ENCODE assay signal across 9 cellular contexts in the genomic region with DNA sequence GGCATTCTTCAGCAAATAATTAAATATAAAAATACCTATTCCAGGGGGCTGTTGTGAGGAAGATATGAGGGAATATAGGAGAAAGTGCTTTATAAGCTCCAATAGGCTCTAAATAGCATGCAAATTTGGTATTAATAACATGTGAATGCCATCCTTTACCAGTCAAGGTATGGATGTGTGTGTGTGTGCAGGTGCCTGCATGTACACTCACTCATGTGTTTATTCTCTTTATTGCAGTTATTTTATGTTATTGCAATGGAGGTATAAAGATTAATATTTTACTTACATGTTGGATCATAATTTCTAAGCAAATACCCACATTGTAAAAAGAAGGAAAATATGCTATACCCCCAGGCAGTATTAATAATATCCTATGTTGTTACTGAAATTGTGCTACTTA.
"Had no signal": no experiment of that assay in that cellular context is flagged by ENCODE, and none has a peak within 500 bp of the region (broad histone marks: within the 10 kb centered on the region; RNA-seq: fewer than 3 reads in every experiment).

No MANE protein-coding gene starts in this region.

- H3K9me3 ChIP-seq: HAP-1 had no signal

- H3K4me2 ChIP-seq: GM23338 had no signal

- H3K4me1 ChIP-seq: HAP-1 had no signal

- H3K27ac Mint-ChIP-seq: GM23338, H9, HFFc6 had no signal

- H3K36me3 ChIP-seq: HAP-1 had no signal

- H3K9me3 Mint-ChIP-seq: GM23338, H9 had no signal

- H3K4me3 ChIP-seq: GM23248, GM23338, HAP-1 had no signal

- H3K9ac ChIP-seq: GM23248 had no signal

- H3K4me3 Mint-ChIP-seq: GM23338, H9, HFFc6 had no signal

- DNase-seq: GM23248, GOT3, H7, H9, HCEC 1CT, HFFc6 had no signal

- ATAC-seq: GM23338, HCT116 had no signal

- H3K27ac ChIP-seq: GM23248 had no signal

- H2AFZ ChIP-seq: GM23248, GM23338 had no signal
